14 cellular contexts compared by ENCODE assay signal in the genomic region with DNA sequence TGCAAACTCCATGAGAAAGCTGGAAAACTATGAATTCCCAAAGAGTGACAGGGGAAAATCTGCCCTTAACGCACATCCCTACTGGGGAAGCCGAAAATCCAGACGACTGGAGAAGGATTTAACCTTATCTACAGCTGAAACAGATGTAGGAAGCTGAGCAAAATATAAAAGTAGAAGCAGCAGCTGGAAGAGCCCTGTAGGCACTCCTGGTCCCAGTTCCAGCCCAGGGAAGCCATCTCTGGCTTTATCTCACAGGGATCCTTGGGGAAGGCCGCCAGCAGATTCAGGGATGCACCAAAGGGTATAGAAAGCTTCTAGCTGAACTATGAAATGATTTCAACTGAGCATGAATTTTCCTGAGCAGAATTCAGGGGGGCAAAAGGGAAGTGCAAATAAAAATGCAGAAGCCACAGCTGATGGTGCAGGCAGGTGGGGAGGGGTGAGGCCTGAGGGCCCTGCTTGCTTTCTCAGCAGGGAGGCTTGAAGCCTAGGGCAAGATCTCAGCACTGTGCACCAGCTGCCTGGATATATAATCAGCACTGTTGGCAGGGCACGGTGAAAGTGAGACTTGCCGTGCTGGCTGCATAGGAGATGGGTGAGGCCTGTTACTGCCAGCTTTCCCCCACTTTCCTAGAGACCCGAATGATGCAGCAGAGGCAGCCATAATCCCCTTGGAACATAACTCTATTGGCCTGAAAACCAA.
"Had no signal": no experiment of that assay in that cellular context is flagged by ENCODE, and none has a peak within 500 bp of the region (broad histone marks: within the 10 kb centered on the region; RNA-seq: fewer than 3 reads in every experiment).

No MANE protein-coding gene starts in this region.

- DNase-seq: activated CD4-positive, alpha-beta T cell treated with anti-CD3 and anti-CD28 coated beads, Interleukin-2, amount 50 U/mL, for 4 hours; activated effector memory CD4-positive, alpha-beta T cell treated with Interleukin-2 at 50 U/mL for 16 hours; activated T-cell treated with anti-CD3 and anti-CD28 coated beads, Interleukin-2, amount 50 U/mL, for 24 hours; amniotic stem cell; body of pancreas; erythroblast; hippocampal formation; kidney glomerular epithelial cell; stimulated activated CD4-positive, alpha-beta T cell treated with anti-CD3 and anti-CD28 coated beads, Interleukin-15, amount 100 ng/mL, for 24 hours; stimulated activated CD4-positive, alpha-beta T cell treated with anti-CD3 and anti-CD28 coated beads, Interleukin-4, amount 100 ng/mL, for 4 hours; stimulated activated naive CD8-positive, alpha-beta T cell treated with anti-CD3 and anti-CD28 coated beads, Interleukin-15, amount 100 ng/mL, for 72 hours had no signal

- H3K9me3 ChIP-seq: body of pancreas, thoracic aorta had no signal

- H3K4me3 ChIP-seq: body of pancreas, thoracic aorta had no signal

- H3K4me1 ChIP-seq: body of pancreas had no signal

- H3K36me3 ChIP-seq: thoracic aorta had no signal

- H3K27ac ChIP-seq: body of pancreas, thoracic aorta had no signal

- ATAC-seq: activated CD4-positive, CD25-positive, alpha-beta regulatory T cell treated with anti-CD3 and anti-CD28 coated beads, Interleukin-2, amount 50 U/mL, for 24 hours; activated naive CD4-positive, alpha-beta T cell treated with anti-CD3 and anti-CD28 coated beads, Interleukin-2, amount 50 U/mL, for 72 hours; body of pancreas; stimulated activated naive CD8-positive, alpha-beta T cell treated with anti-CD3 and anti-CD28 coated beads, Interleukin-15, amount 100 ng/mL, for 72 hours had no signal

- H3K27me3 ChIP-seq: body of pancreas had no signal
